ENCODE assay signal across 8 cellular contexts in the genomic region with DNA sequence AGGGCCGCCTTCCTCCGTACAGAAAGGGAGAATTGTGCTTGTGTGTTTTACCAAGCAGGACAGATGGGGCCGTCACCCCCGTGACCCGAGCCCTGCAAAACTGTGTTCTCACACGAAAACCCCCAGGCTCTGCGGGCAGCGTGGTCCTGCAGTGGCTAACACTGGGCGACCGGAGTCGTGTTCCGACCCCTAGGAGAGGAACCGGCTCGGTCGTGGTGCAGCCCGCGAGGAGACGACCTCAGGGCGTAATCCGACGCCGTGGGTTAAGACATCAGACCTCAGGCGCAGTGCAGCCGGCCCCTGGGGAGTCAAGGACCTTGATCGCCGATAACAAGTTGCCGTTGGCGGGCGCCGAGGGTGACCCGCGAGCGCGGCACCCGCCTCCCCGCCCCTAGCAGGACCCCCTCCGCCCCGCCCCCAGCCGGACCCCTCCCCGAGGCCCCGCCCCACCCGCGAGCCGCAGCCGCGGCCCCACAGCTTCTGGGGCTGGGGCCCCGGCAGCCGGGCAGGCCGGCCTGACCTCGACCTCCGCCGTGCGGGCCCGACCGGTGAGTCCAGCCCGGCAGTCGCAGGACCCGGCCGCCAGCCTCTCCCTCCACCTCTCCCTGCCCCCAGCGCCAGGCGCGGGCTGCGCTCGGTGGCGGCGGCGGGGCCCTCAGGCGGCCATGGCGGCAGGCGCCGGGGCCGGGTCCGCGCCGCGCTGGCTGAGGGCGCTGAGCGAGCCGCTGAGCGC. TPM values are rescaled to one million over a fixed set of nuclear protein-coding genes. Genes with fewer than 3 reads are reported as not detected.
DNase-seq lines count a peak whose midpoint lies in the region; ATAC-seq and TF ChIP-seq lines count a peak whose summit lies in the region.

A gene (plus strand): TSS at position 444 of the 733 bp plus-strand sequence. CDS start 222 bp downstream, at position 666.

- H3K36me3 ChIP-seq in SJCRH30 = no peaks in the 10 kb centered on the region
- H3K36me3 ChIP-seq in tibial artery = no peaks in the 10 kb centered on the region

- H3K27me3 Mint-ChIP-seq in osteocyte (ENCODE audit: unreplicated experiment) = no peaks in the 10 kb centered on the region

- intact Hi-C loops in tibial artery (cut with DNase I; ENCODE audit: low total_unique reads) = no loop called here

- DNase-seq in DMS153 treated with DMSO at 0.1 percent for 48 hours (lab: John Stamatoyannopoulos, UW; ENCODE audit: unreplicated experiment) (peak; percentile 3), HuH-7 (ENCODE audit: low spot score) (peak; percentile 71), SJCRH30 (peak; percentile 71 to 72), glomerular endothelial cell (ENCODE audit: extremely low read depth, low read depth, low spot score) (no peak), osteocyte (ENCODE audit: extremely low spot score, unreplicated experiment) (peak; percentile 86), tibial artery (peak; percentile 60 to 80)
- DNase-seq in activated gamma-delta T cell treated with anti-CD3 and anti-CD28 coated beads, Interleukin-2, amount 50 U/mL, for 16 hours (ENCODE audit: low read depth) = peak; percentile 41

- H3K27me3 ChIP-seq in SJCRH30 = no peaks in the 10 kb centered on the region
- no peaks in the 10 kb centered on the region for H3K27me3 ChIP-seq in tibial artery

- H3K4me1 Mint-ChIP-seq in osteocyte (ENCODE audit: unreplicated experiment) = peaks cover 35% of the 10 kb centered on the region

- peak within 1 kb of the TSS; percentile 87 for H3K4me3 Mint-ChIP-seq in osteocyte (ENCODE audit: unreplicated experiment)

- H3K9me3 Mint-ChIP-seq in osteocyte (ENCODE audit: unreplicated experiment) = no peaks in the 10 kb centered on the region

- no peak for TF ChIP-seq CTCF in osteocyte (IDR thresholded peaks at IDR 0.05)
- peak in 1 of 2 experiments; percentile 11 for TF ChIP-seq CTCF in tibial artery (IDR thresholded peaks at IDR 0.05)

- peak within 1 kb of the TSS; percentile 24; the same call in 1 of the 2 replicates for H3K27ac ChIP-seq in SJCRH30
- H3K27ac ChIP-seq in tibial artery = peak within 1 kb of the TSS; percentile 85

- no peaks in the 10 kb centered on the region for H3K4me1 ChIP-seq in SJCRH30
- H3K4me1 ChIP-seq in tibial artery = peaks cover 0 to 41% (median 24%) of the 10 kb centered on the region in 4 donors

- H3K9me3 ChIP-seq in SJCRH30 (replicated peaks) = no peaks in the 10 kb centered on the region
- no peaks in the 10 kb centered on the region for H3K9me3 ChIP-seq in tibial artery

- H3K4me3 ChIP-seq in SJCRH30 (peak within 1 kb of the TSS; percentile 94), tibial artery (peak within 1 kb of the TSS; percentile 68 to 73)

- peak within 1 kb of the TSS; percentile 81 for H3K27ac Mint-ChIP-seq in osteocyte (ENCODE audit: unreplicated experiment)

- no peaks in the 10 kb centered on the region for H3K36me3 Mint-ChIP-seq in osteocyte (ENCODE audit: unreplicated experiment)

- ATAC-seq in GM21423 (IDR thresholded peaks at IDR 0.05; ENCODE audit: unreplicated experiment) = peak; percentile 61

RNA-seq across cellular contexts. Expression of the gene that starts here (rescaled TPM):
- 19.7 and 22.4 TPM in 2 replicates for total RNA-seq in SJCRH30 (2014; rRNA removed; shearing (Covaris generic))
- total RNA-seq in glomerular endothelial cell (23.9 and 28.1 TPM in 2 replicates), osteocyte (26.2 and 26.7 TPM in 2 replicates)
